In genomic region chr11:75508051-75508561, GRCh38 we compare ENCODE assay signal across 9 cellular contexts. TPM values are rescaled to one million over a fixed set of nuclear protein-coding genes. Genes with fewer than 3 reads are reported as not detected.
DNase-seq lines count a peak whose midpoint lies in the region; ATAC-seq and TF ChIP-seq lines count a peak whose summit lies in the region.
"Had no signal": no experiment of that assay in that cellular context is flagged by ENCODE, and none has a peak within 500 bp of the region (broad histone marks: within the 10 kb centered on the region; RNA-seq: fewer than 3 reads in every experiment).

No MANE protein-coding gene starts in this region.

- H3K4me3 Mint-ChIP-seq in activated T-cell treated with anti-CD3 and anti-CD28 coated beads, Interleukin-2, amount 50 U/mL, for 24 hours, result no peak overlapping the region
- no peak overlapping the region for H3K4me3 Mint-ChIP-seq in progenitor cell of endocrine pancreas (ENCODE audit: low read depth)

- DNase-seq in MV-4-11 (lab: John Stamatoyannopoulos, UW) (peak; percentile 47), progenitor cell of endocrine pancreas (ENCODE audit: low spot score, unreplicated experiment) (no peak), NCI-H748 (lab: John Stamatoyannopoulos, UW; ENCODE audit: unreplicated experiment) (no peak), NCI-H774 (lab: John Stamatoyannopoulos, UW) (no peak)
- no peak for DNase-seq in activated T-cell treated with anti-CD3 and anti-CD28 coated beads, Interleukin-2, amount 50 U/mL, for 24 hours
- DNase-seq: activated CD8-positive, alpha-beta memory T cell treated with anti-CD3 and anti-CD28 coated beads for 24 hours; lower lobe of right lung had no signal

- ATAC-seq in GM19324 (IDR thresholded peaks at IDR 0.05; ENCODE audit: low FRiP score, unreplicated experiment) (peak; percentile 68), GM21360 (IDR thresholded peaks at IDR 0.05; ENCODE audit: unreplicated experiment) (no peak)
- ATAC-seq: lower lobe of right lung had no signal

- H3K36me3 Mint-ChIP-seq in activated T-cell treated with anti-CD3 and anti-CD28 coated beads, Interleukin-2, amount 50 U/mL, for 24 hours (ENCODE audit: low read depth), result no peaks in the 10 kb centered on the region
- no peaks in the 10 kb centered on the region for H3K36me3 Mint-ChIP-seq in progenitor cell of endocrine pancreas (ENCODE audit: insufficient read depth)

- H3K27ac Mint-ChIP-seq in activated T-cell treated with anti-CD3 and anti-CD28 coated beads, Interleukin-2, amount 50 U/mL, for 24 hours, result peak overlapping the region; percentile 70
- H3K27ac Mint-ChIP-seq in progenitor cell of endocrine pancreas, result peak overlapping the region; percentile 80

- no peaks in the 10 kb centered on the region for H3K27me3 Mint-ChIP-seq in activated T-cell treated with anti-CD3 and anti-CD28 coated beads, Interleukin-2, amount 50 U/mL, for 24 hours
- no peaks in the 10 kb centered on the region for H3K27me3 Mint-ChIP-seq in progenitor cell of endocrine pancreas

- peaks cover 22% of the 10 kb centered on the region for H3K4me1 Mint-ChIP-seq in activated T-cell treated with anti-CD3 and anti-CD28 coated beads, Interleukin-2, amount 50 U/mL, for 24 hours (ENCODE audit: low read depth)
- H3K4me1 Mint-ChIP-seq in progenitor cell of endocrine pancreas (ENCODE audit: low read depth), result no peaks in the 10 kb centered on the region

- H3K9me3 Mint-ChIP-seq in activated T-cell treated with anti-CD3 and anti-CD28 coated beads, Interleukin-2, amount 50 U/mL, for 24 hours, result no peaks in the 10 kb centered on the region
- H3K9me3 Mint-ChIP-seq in progenitor cell of endocrine pancreas (ENCODE audit: low read depth), result no peaks in the 10 kb centered on the region

- TF ChIP-seq CTCF in progenitor cell of endocrine pancreas (IDR thresholded peaks at IDR 0.05; ENCODE audit: unreplicated experiment), result no peak

RNA-seq across cellular contexts. Expression of gene GDPD5, which starts 17.6 kb away (rescaled TPM):
- 32.4 and 33.1 TPM in 2 replicates for total RNA-seq in progenitor cell of endocrine pancreas

RNA-seq across cellular contexts. Expression of gene SERPINH1, which starts 53.9 kb away (rescaled TPM):
- 223 and 234 TPM in 2 replicates for total RNA-seq in progenitor cell of endocrine pancreas
